In the genomic region with DNA sequence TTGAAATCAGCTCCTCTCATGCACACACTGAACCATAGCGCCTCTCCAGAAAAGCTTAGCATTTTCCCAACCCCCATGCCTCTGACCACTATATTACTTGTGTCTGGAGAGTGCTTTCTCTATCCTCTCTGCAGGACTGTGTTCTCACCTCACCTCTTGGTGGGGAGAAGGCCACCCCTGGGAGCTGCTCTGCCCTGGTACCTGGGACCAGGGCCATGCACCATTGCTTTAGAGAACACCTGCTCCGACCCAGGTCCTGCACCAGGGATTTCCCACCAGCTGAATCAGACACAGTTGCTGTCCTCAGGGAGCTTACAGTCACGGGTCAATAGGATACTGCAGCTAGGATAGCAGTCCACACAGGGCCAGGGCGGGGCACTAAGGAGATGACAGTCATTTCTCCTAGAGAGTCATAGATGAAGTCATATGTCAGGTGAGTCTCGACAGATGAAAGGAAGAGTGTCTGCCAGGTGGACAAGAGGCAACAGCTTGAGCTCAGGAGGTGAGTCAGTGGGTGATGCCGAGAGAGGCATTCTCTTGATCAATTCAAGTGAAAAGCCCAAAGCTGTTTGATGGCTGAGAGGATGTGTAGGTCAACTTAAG, we compare ENCODE assay signal across 8 cellular contexts. TPM values are rescaled to one million over a fixed set of nuclear protein-coding genes. Genes with fewer than 3 reads are reported as not detected.
A peak's percentile ranks its signal among the peaks of the same experiment; 100 is the strongest.
DNase-seq lines count a peak whose midpoint lies in the region; ATAC-seq lines count a peak whose summit lies in the region.

No MANE protein-coding gene starts in this region.

- H3K9me3 Mint-ChIP-seq in activated T-helper 2 cell treated with anti-CD3 and anti-CD28 coated beads, Interferon-gamma antibody, Interleukin-2, Interleukin-4, amounts not matched to agents 10 μg/mL and 5 μg/mL and 100 μg/mL, durations not matched to agents 14 hours and 24 hours and 36 hours: peaks cover 10% of the 10 kb centered on the region

- peak overlapping the region; percentile 84 for H3K4me3 Mint-ChIP-seq in activated T-helper 2 cell treated with anti-CD3 and anti-CD28 coated beads, Interferon-gamma antibody, Interleukin-2, Interleukin-4, amounts not matched to agents 10 μg/mL and 5 μg/mL and 100 μg/mL, durations not matched to agents 14 hours and 24 hours and 36 hours (ENCODE audit: low read depth)

- no peaks in the 10 kb centered on the region for H3K36me3 Mint-ChIP-seq in activated T-helper 2 cell treated with anti-CD3 and anti-CD28 coated beads, Interferon-gamma antibody, Interleukin-2, Interleukin-4, amounts not matched to agents 10 μg/mL and 5 μg/mL and 100 μg/mL, durations not matched to agents 14 hours and 24 hours and 36 hours (ENCODE audit: low read depth)

- peak overlapping the region; percentile 77 for H3K27ac Mint-ChIP-seq in activated T-helper 2 cell treated with anti-CD3 and anti-CD28 coated beads, Interferon-gamma antibody, Interleukin-2, Interleukin-4, amounts not matched to agents 10 μg/mL and 5 μg/mL and 100 μg/mL, durations not matched to agents 14 hours and 24 hours and 36 hours

- peak overlapping the region; percentile 41 for H2AFZ ChIP-seq in neuron (ENCODE audit: low read depth, low read length)

- no peak overlapping the region for H3K4me3 ChIP-seq in neuron (ENCODE audit: low read length)

- intact Hi-C loops in activated T-helper 2 cell treated with anti-CD3 and anti-CD28 coated beads, Interferon-gamma antibody, Interleukin-2, Interleukin-4, amounts not matched to agents 10 μg/mL and 5 μg/mL and 100 μg/mL, durations not matched to agents 14 hours and 24 hours and 36 hours (cut with micrococcal nuclease): loop anchor here (1.0 to 10.0 kb wide), 7 partner anchors 27 to 989 kb away; a partner anchor contains a TSS

- no peaks in the 10 kb centered on the region for H3K27me3 ChIP-seq in neuron (ENCODE audit: insufficient read depth, low read length)

- no peaks in the 10 kb centered on the region for H3K9me3 ChIP-seq in neuron (ENCODE audit: low read length)

- no peaks in the 10 kb centered on the region for H3K36me3 ChIP-seq in neuron (ENCODE audit: insufficient read depth, low read length)

- peak; percentile 1 for ATAC-seq in GM18502 (IDR thresholded peaks at IDR 0.05; ENCODE audit: poor library complexity, unreplicated experiment)
- peak; percentile 5 for ATAC-seq in HG03280 (IDR thresholded peaks at IDR 0.05; ENCODE audit: unreplicated experiment)
- no peak for ATAC-seq in HG03521 (IDR thresholded peaks at IDR 0.05; ENCODE audit: unreplicated experiment)

- H3K4me1 ChIP-seq in neuron (ENCODE audit: insufficient read depth, low read length): peaks cover 21% of the 10 kb centered on the region

- H3K4me1 Mint-ChIP-seq in activated T-helper 2 cell treated with anti-CD3 and anti-CD28 coated beads, Interferon-gamma antibody, Interleukin-2, Interleukin-4, amounts not matched to agents 10 μg/mL and 5 μg/mL and 100 μg/mL, durations not matched to agents 14 hours and 24 hours and 36 hours (ENCODE audit: low read depth): peaks cover 20% of the 10 kb centered on the region

- H3K27me3 Mint-ChIP-seq in activated T-helper 2 cell treated with anti-CD3 and anti-CD28 coated beads, Interferon-gamma antibody, Interleukin-2, Interleukin-4, amounts not matched to agents 10 μg/mL and 5 μg/mL and 100 μg/mL, durations not matched to agents 14 hours and 24 hours and 36 hours (ENCODE audit: low read depth): peaks cover 1% of the 10 kb centered on the region

- DNase-seq in activated T-helper 2 cell treated with anti-CD3 and anti-CD28 coated beads, Interferon-gamma antibody, Interleukin-2, Interleukin-4, amounts not matched to agents 10 μg/mL and 5 μg/mL and 100 μg/mL, durations not matched to agents 14 hours and 24 hours and 36 hours (ENCODE audit: low spot score): no peak
- DNase-seq in amygdala (lab: John Stamatoyannopoulos, UW) (no peak), T-helper 9 cell (no peak), NCI-H524 (lab: John Stamatoyannopoulos, UW) (no peak)

RNA-seq across cellular contexts. Expression of a gene that starts 0.6 kb away (rescaled TPM):
- 14.7 and 15.0 TPM in 2 replicates for total RNA-seq in activated T-helper 2 cell treated with anti-CD3 and anti-CD28 coated beads, Interferon-gamma antibody, Interleukin-2, Interleukin-4, amounts not matched to agents 10 μg/mL and 5 μg/mL and 100 μg/mL, durations not matched to agents 14 hours and 24 hours and 36 hours
